Comparison of ENCODE assay signal across 8 cellular contexts in the genomic region with DNA sequence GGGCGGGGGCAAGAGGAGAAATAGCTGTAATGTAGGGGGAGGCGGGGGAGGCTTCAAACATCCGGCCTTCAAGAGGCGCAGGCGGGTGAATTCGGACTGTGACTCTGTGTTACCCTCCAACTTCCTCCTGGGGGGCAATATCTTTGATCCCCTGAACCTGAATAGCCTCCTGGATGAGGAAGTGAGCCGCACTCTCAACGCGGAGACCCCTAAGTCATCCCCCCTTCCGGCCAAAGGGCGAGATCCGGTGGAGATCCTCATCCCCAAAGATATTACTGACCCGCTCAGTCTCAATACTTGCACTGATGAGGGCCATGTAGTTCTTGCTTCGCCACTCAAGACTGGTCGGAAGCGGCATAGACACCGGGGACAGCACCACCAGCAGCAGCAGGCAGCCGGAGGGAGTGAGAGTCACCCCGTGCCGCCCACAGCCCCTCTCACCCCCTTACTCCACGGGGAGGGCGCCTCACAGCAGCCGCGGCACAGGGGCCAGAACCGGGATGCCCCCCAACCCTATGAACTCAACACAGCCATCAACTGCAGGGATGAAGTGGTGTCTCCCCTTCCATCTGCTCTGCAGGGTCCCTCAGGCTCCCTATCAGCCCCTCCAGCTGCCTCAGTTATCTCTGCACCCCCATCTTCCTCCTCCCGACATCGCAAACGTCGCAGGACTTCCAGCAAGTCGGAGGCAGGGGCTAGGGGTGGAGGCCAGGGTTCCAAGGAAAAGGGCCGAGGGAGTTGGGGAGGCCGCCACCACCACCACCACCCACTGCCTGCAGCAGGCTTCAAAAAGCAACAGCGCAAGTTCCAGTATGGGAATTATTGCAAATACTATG. TPM values are rescaled to one million over a fixed set of nuclear protein-coding genes. Genes with fewer than 3 reads are reported as not detected.
DNase-seq lines count a peak whose midpoint lies in the region; ATAC-seq, FAIRE-seq and TF ChIP-seq lines count a peak whose summit lies in the region.

No MANE protein-coding gene starts in this region.

- H3K27ac ChIP-seq in PC-3 (ENCODE audit: low read length) (peak overlapping the region; percentile 98), kidney (ENCODE audit: low read depth in 2 of 2, low read length in 2 of 2) (peak overlapping the region; percentile 100)

- CTCF ChIA-PET in PC-3 (lab: Charles Lee): no interaction called here
- CTCF ChIA-PET in GM10248 (lab: Yijun Ruan, JAX): interaction anchor here (1.0 to 2.3 kb wide), 2 partner anchors 20 to 52 kb away, joined by 3 to 5 read pairs; no protein-coding TSS in a partner anchor

- intact Hi-C loops in PC-3 (cut with micrococcal nuclease) (no loop called here), kidney (cut with DNase I) (no loop called here)

- POLR2A ChIA-PET in PC-3 (lab: Charles Lee; ENCODE audit: unreplicated experiment) (interaction anchor here (0.6 kb wide), 1 partner anchor 156 kb away, joined by 6 read pairs; no protein-coding TSS in a partner anchor), GM10248 (lab: Yijun Ruan, JAX) (interaction anchor here (0.5 to 1.3 kb wide), 14 partner anchors 13 to 397 kb away, joined by 3 to 9 read pairs (median 3); a partner anchor contains a TSS)

- no peaks in the 10 kb centered on the region for H3K9me2 ChIP-seq in PC-3 (replicated peaks; ENCODE audit: low read length)

- peaks cover 22% of the 10 kb centered on the region for H3K36me3 ChIP-seq in PC-3 (ENCODE audit: low read depth, low read length)
- H3K36me3 ChIP-seq in kidney (ENCODE audit: control insufficient read depth in 1 of 2, insufficient read depth in 2 of 2, low read length in 2 of 2): peaks cover 9 to 20% of the 10 kb centered on the region in 2 donors

- BruUV-seq in PC-3 (replicated peaks; lab: Mats Ljungman, UMichigan): TSS peak; percentile 1

- H3K4me1 ChIP-seq in PC-3 (ENCODE audit: insufficient read depth, low read length): peaks cover 34% of the 10 kb centered on the region
- peaks cover 20 to 34% of the 10 kb centered on the region in 2 donors for H3K4me1 ChIP-seq in kidney (ENCODE audit: control insufficient read depth in 1 of 2, insufficient read depth in 1 of 2, low read depth in 1 of 2, low read length in 2 of 2)

- no peaks in the 10 kb centered on the region for H3K27me3 ChIP-seq in PC-3 (ENCODE audit: low read length)

- peak overlapping the region; percentile 80 for H3K4me3 ChIP-seq in PC-3 (ENCODE audit: low read length)
- H3K4me3 ChIP-seq in astrocyte of the spinal cord (ENCODE audit: low read depth, low read length): peak overlapping the region; percentile 65
- H3K4me3 ChIP-seq in kidney (ENCODE audit: low read length in 2 of 2): peak overlapping the region; percentile 35 to 96

- peak; percentile 9 for ATAC-seq in GM18873 (IDR thresholded peaks at IDR 0.05; ENCODE audit: low FRiP score, unreplicated experiment)
- no peak for ATAC-seq in PC-3
- no peak for ATAC-seq in HG02852 (IDR thresholded peaks at IDR 0.05; ENCODE audit: unreplicated experiment)
- no peak for ATAC-seq in GM21390 (IDR thresholded peaks at IDR 0.05; ENCODE audit: unreplicated experiment)

- H3K4me2 ChIP-seq in PC-3 (ENCODE audit: low read length): peak overlapping the region; percentile 95

- in situ Hi-C loops in astrocyte of the spinal cord (cut with HindIII; ENCODE audit: low sequenced_read_pairs): no loop called here

- H3K9me3 ChIP-seq in PC-3 (ENCODE audit: low read length) (no peaks in the 10 kb centered on the region), kidney (ENCODE audit: control insufficient read depth in 1 of 2, low read length in 2 of 2) (no peaks in the 10 kb centered on the region)

- no peak for DNase-seq in PC-3
- no peak for DNase-seq in astrocyte of the spinal cord (ENCODE audit: low read depth, low spot score)
- peak; percentile 86 for DNase-seq in kidney
- DNase-seq in stimulated activated CD4-positive, alpha-beta T cell treated with anti-CD3 and anti-CD28 coated beads, Interleukin-4, amount 100 ng/mL, for 4 hours: peak; percentile 37 to 61
- no peak for DNase-seq in GM10248 (ENCODE audit: extremely low spot score)

- no peak for FAIRE-seq in kidney (lab: Jason Lieb, UNC)

- TF ChIP-seq CTCF in PC-3 (conservative IDR thresholded peaks at IDR 0.05; ENCODE audit: low read depth, low read length): no peak
- TF ChIP-seq CTCF in astrocyte of the spinal cord (IDR thresholded peaks at IDR 0.05; ENCODE audit: low read depth, low read length): no peak
- no peak for TF ChIP-seq CTCF in kidney (IDR thresholded peaks at IDR 0.05; ENCODE audit: borderline replicate concordance, extremely low read depth, insufficient read depth)
- TF ChIP-seq CTCF in GM10248 (IDR thresholded peaks at IDR 0.05; ENCODE audit: control extremely low read depth, extremely low read depth, low read depth, missing control alignments): no peak

- H2AFZ ChIP-seq in PC-3 (ENCODE audit: low read length): peak overlapping the region; percentile 54; the same call in 1 of the 2 replicates

- peaks cover 9% of the 10 kb centered on the region for H3F3A ChIP-seq in PC-3 (ENCODE audit: low read length, unreplicated experiment)

- H3K79me2 ChIP-seq in PC-3 (ENCODE audit: low read length): peaks cover 64% of the 10 kb centered on the region

- H3K9ac ChIP-seq in PC-3 (ENCODE audit: low read length) (peak overlapping the region; percentile 99), kidney (ENCODE audit: low read length in 2 of 2) (peak overlapping the region; percentile 35 to 100)

- no peaks in the 10 kb centered on the region for H4K20me1 ChIP-seq in PC-3 (ENCODE audit: low read length)

RNA-seq across cellular contexts. Expression of a gene that starts 1.0 kb away (rescaled TPM):
- total RNA-seq in PC-3 (2014; rRNA removed) (35.1 and 36.0 TPM in 2 replicates), kidney (47.2 TPM)
- 33.4 TPM for polyA plus RNA-seq in kidney (ENCODE audit: insufficient read depth, low read depth, low replicate concordance)

RNA-seq across cellular contexts. Expression of a gene that starts 2.2 kb away (rescaled TPM):
- 1.4 and 2.2 TPM in 2 replicates for total RNA-seq in PC-3 (2014; rRNA removed)
- 3.0 TPM for total RNA-seq in kidney
- 7.9 TPM for polyA plus RNA-seq in kidney (ENCODE audit: insufficient read depth, low read depth, low replicate concordance)

RNA-seq across cellular contexts. Expression of a gene that starts 5.6 kb away (rescaled TPM):
- total RNA-seq in PC-3 (2014; rRNA removed) (36.1 and 51.1 TPM in 2 replicates), kidney (41.7 TPM)
- 40.2 TPM for polyA plus RNA-seq in kidney (ENCODE audit: insufficient read depth, low read depth, low replicate concordance)

RNA-seq across cellular contexts. Expression of a gene that starts 33.4 kb away (rescaled TPM):
- 0.11 and 2.5 TPM in 2 replicates for total RNA-seq in PC-3 (2014; rRNA removed)
- 0.54 TPM for total RNA-seq in kidney
- polyA plus RNA-seq in kidney (ENCODE audit: insufficient read depth, low read depth, low replicate concordance): not detected

RNA-seq across cellular contexts. Expression of a gene that starts 48.3 kb away (rescaled TPM):
- 57.1 and 66.1 TPM in 2 replicates for total RNA-seq in PC-3 (2014; rRNA removed)
- total RNA-seq in kidney: 61.5 TPM
- polyA plus RNA-seq in kidney (ENCODE audit: insufficient read depth, low read depth, low replicate concordance): 67.0 TPM

Comparison
In these comparisons a context has a peak if more than half of its experiments do, and no peak if none do; other contexts are left out.
1. DNase-seq: peak in kidney (single experiment) and stimulated activated CD4-positive, alpha-beta T cell treated with anti-CD3 and anti-CD28 coated beads, Interleukin-4, amount 100 ng/mL, for 4 hours (2 of 2); none in PC-3 (single experiment), astrocyte of the spinal cord (single experiment) and GM10248 (single experiment).
2. Peak in every context shown above with its lines, with median percentiles within 50 percentile points of each other: H3K4me3 ChIP-seq.